ENCODE assay signal across 24 cellular contexts in the genomic region with DNA sequence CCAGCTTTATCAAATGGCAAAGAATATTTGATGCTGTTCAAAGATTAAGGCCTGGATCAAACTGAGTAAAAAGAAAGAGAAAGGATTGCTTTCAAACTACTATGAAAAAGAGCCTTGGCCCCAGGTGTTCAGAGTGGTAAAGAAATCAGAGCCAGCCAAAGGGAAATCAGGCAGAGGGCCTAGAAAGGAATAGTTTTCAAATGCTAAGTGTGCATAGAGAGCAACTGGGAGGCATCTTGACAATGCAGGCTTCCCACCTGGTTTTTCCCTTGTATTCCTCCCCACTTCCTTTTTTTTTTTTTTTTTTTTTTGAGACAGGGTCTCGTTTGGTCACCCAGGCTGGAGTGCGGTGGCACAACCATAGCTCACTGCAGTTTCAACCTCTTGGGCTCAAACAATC.
"Had no signal": no experiment of that assay in that cellular context is flagged by ENCODE, and none has a peak within 500 bp of the region (broad histone marks: within the 10 kb centered on the region; RNA-seq: fewer than 3 reads in every experiment).

No MANE protein-coding gene starts in this region.

- H3K36me3 ChIP-seq: esophagus muscularis mucosa, heart left ventricle, lower lobe of right lung, neutrophil, pancreas, spleen, thoracic aorta, transverse colon, vagina had no signal

- H3K4me2 ChIP-seq: hepatocyte had no signal

- H3K27ac ChIP-seq: coronary artery, esophagus muscularis mucosa, foreskin keratinocyte, gastroesophageal sphincter, heart left ventricle, hepatocyte, lower lobe of right lung, neutrophil, pancreas, skin epidermis, spleen, thoracic aorta, transverse colon, vagina had no signal

- FAIRE-seq: endothelial cell of umbilical vein, keratinocyte, pancreas had no signal

- ATAC-seq: foreskin keratinocyte; gastroesophageal sphincter; heart left ventricle; left ventricle myocardium superior; lower lobe of right lung; natural killer cell; pancreas; stimulated activated naive B cell treated with anti-CD40 and anti-IgM and Interleukin-4, amounts not matched to agents 10 μg/mL and 1 μg/mL and 100 μg/mL, for 72 hours had no signal

- H3K4me3 ChIP-seq: coronary artery, esophagus muscularis mucosa, gastroesophageal sphincter, heart left ventricle, hepatocyte, lower lobe of right lung, pancreas, skin epidermis, spleen, thoracic aorta, transverse colon, vagina had no signal

- DNase-seq: dermis blood vessel endothelial cell; effector memory CD4-positive, alpha-beta T cell; foreskin keratinocyte; heart left ventricle; left ventricle myocardium superior; lower lobe of right lung; natural killer cell; pancreas; retina; spleen; stimulated activated naive B cell treated with anti-CD40 and anti-IgM and Interleukin-4, amounts not matched to agents 10 μg/mL and 1 μg/mL and 100 μg/mL, for 72 hours; transverse colon had no signal

- H3K4me1 ChIP-seq: esophagus muscularis mucosa, gastroesophageal sphincter, heart left ventricle, lower lobe of right lung, pancreas, spleen, transverse colon, vagina had no signal

- H3K27me3 Mint-ChIP-seq: stimulated activated naive B cell treated with anti-CD40 and anti-IgM and Interleukin-4, amounts not matched to agents 10 μg/mL and 1 μg/mL and 100 μg/mL, for 72 hours; stimulated activated naive CD8-positive, alpha-beta T cell treated with anti-CD3 and anti-CD28 coated beads, Interleukin-15, Interleukin-2, amounts not matched to agents 100 ng/mL and 50 ng/mL, for 24 hours had no signal

- H3K4me3 Mint-ChIP-seq: natural killer cell; neural crest cell; stimulated activated naive B cell treated with anti-CD40 and anti-IgM and Interleukin-4, amounts not matched to agents 10 μg/mL and 1 μg/mL and 100 μg/mL, for 72 hours; stimulated activated naive CD8-positive, alpha-beta T cell treated with anti-CD3 and anti-CD28 coated beads, Interleukin-15, Interleukin-2, amounts not matched to agents 100 ng/mL and 50 ng/mL, for 24 hours had no signal

- H3K27me3 ChIP-seq: esophagus muscularis mucosa, foreskin keratinocyte, gastroesophageal sphincter, heart left ventricle, hepatocyte, neutrophil, pancreas, spleen, transverse colon, vagina had no signal

- H3K36me3 Mint-ChIP-seq: natural killer cell; stimulated activated naive B cell treated with anti-CD40 and anti-IgM and Interleukin-4, amounts not matched to agents 10 μg/mL and 1 μg/mL and 100 μg/mL, for 72 hours had no signal

- H3K9me3 ChIP-seq: esophagus muscularis mucosa, gastroesophageal sphincter, heart left ventricle, lower lobe of right lung, neutrophil, pancreas, thoracic aorta, transverse colon, vagina had no signal

- H3K27ac Mint-ChIP-seq: natural killer cell; stimulated activated naive B cell treated with anti-CD40 and anti-IgM and Interleukin-4, amounts not matched to agents 10 μg/mL and 1 μg/mL and 100 μg/mL, for 72 hours; stimulated activated naive CD8-positive, alpha-beta T cell treated with anti-CD3 and anti-CD28 coated beads, Interleukin-15, Interleukin-2, amounts not matched to agents 100 ng/mL and 50 ng/mL, for 24 hours had no signal

- H3K4me1 Mint-ChIP-seq: natural killer cell; neural crest cell; stimulated activated naive B cell treated with anti-CD40 and anti-IgM and Interleukin-4, amounts not matched to agents 10 μg/mL and 1 μg/mL and 100 μg/mL, for 72 hours had no signal

- H2AFZ ChIP-seq: hepatocyte had no signal

- H3K79me2 ChIP-seq: hepatocyte had no signal
